ENCODE assay signal across 1 cellular context in the genomic region with DNA sequence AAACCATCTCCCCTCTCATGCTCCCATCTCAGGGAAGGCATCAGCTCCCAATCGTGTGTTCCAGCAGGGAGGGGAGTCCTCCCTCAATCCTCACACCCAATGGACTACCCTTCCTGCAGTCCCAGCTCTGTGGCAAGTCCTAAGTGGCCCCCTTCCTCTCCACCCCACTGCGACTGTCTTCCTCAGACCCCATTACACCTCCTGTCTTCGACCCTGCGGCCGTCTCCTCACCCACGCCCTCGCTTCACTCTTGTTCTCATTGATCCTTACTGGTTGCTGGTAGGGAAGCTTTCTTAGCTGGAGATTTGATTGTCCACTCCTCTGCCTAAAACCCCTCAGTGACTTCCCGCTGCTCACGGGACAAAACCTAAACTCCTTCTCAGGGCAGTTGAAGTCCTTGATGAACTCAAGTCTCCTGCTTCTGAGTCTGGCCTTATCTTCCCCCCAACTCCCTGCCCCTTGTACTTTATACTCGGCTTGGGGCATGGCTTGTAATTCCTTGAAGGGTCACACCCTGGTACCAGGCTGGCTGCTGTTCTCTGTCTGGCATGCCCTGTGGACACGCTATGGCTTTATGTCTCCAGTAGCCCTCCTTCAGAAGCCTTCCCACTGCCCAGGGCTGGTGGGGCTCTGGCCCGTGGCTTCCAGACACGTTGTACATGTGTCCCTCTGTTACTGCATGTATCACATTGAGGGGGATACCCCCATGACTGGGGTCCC.
TF ChIP-seq lines count a peak whose summit lies in the region.

No MANE protein-coding gene starts in this region.

TF ChIP-seq in K562, 482 proteins besides CTCF, POLR2A, EP300 and RAD21:
- no peak for TF ChIP-seq OTX1 (CRISPR knock-in tag; IDR thresholded peaks at IDR 0.05)
- TF ChIP-seq KDM5B (IDR thresholded peaks at IDR 0.05; ENCODE audit: insufficient replicate concordance, low read depth, low read length), result no peak
- no peak for TF ChIP-seq BHLHE40 (IDR thresholded peaks at IDR 0.05; ENCODE audit: low read length)
- TF ChIP-seq, protein P1, sequence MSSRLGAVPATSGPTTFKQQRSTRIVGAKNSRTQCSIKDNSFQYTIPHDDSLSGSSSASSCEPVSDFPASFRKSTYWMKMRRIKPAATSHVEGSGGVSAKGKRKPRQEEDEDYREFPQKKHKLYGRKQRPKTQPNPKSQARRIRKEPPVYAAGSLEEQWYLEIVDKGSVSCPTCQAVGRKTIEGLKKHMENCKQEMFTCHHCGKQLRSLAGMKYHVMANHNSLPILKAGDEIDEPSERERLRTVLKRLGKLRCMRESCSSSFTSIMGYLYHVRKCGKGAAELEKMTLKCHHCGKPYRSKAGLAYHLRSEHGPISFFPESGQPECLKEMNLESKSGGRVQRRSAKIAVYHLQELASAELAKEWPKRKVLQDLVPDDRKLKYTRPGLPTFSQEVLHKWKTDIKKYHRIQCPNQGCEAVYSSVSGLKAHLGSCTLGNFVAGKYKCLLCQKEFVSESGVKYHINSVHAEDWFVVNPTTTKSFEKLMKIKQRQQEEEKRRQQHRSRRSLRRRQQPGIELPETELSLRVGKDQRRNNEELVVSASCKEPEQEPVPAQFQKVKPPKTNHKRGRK (tag; IDR thresholded peaks at IDR 0.05), result no peak
- no peak for TF ChIP-seq CXXC5 (CRISPR knock-in tag; IDR thresholded peaks at IDR 0.05)
- TF ChIP-seq, protein P2, sequence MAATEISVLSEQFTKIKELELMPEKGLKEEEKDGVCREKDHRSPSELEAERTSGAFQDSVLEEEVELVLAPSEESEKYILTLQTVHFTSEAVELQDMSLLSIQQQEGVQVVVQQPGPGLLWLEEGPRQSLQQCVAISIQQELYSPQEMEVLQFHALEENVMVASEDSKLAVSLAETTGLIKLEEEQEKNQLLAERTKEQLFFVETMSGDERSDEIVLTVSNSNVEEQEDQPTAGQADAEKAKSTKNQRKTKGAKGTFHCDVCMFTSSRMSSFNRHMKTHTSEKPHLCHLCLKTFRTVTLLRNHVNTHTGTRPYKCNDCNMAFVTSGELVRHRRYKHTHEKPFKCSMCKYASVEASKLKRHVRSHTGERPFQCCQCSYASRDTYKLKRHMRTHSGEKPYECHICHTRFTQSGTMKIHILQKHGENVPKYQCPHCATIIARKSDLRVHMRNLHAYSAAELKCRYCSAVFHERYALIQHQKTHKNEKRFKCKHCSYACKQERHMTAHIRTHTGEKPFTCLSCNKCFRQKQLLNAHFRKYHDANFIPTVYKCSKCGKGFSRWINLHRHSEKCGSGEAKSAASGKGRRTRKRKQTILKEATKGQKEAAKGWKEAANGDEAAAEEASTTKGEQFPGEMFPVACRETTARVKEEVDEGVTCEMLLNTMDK (IDR thresholded peaks at IDR 0.05; ENCODE audit: borderline replicate concordance, insufficient read depth, low read depth, low read length, poor library complexity, severe bottlenecking), result no peak
- TF ChIP-seq MEIS2 (IDR thresholded peaks at IDR 0.05; ENCODE audit: partially characterized antibody), result no peak
